ENCODE assay signal across 18 cellular contexts in genomic region chr1:212689196-212689710, GRCh38.
"Had no signal": no experiment of that assay in that cellular context is flagged by ENCODE, and none has a peak within 500 bp of the region (broad histone marks: within the 10 kb centered on the region; RNA-seq: fewer than 3 reads in every experiment).

No MANE protein-coding gene starts in this region.

- H3K4me1 Mint-ChIP-seq: naive B cell had no signal

- H3K4me1 ChIP-seq: foreskin keratinocyte, parathyroid adenoma, prostate gland, right lobe of liver had no signal

- H2AFZ ChIP-seq: parathyroid adenoma had no signal

- H3K36me3 ChIP-seq: prostate gland, right lobe of liver had no signal

- H3K4me3 ChIP-seq: lung, prostate gland, right lobe of liver, thoracic aorta had no signal

- H3K9me3 ChIP-seq: prostate gland, right lobe of liver, thoracic aorta had no signal

- H3K79me2 ChIP-seq: parathyroid adenoma had no signal

- H3K9me3 Mint-ChIP-seq: dendritic cell treated with granulocyte-macrophage colony-stimulating factor and Interleukin-4, amounts not matched to agents 40 ng/mL and 50 ng/mL, for 4 days; naive B cell; nephron progenitor cell; stimulated activated naive B cell treated with anti-CD40 and anti-IgM and Interleukin-4, amounts not matched to agents 10 μg/mL and 1 μg/mL and 100 μg/mL, for 72 hours; stimulated activated naive CD8-positive, alpha-beta T cell treated with anti-CD3 and anti-CD28 coated beads, Interleukin-15, amount 100 ng/mL, for 72 hours had no signal

- H3K27me3 Mint-ChIP-seq: dendritic cell treated with granulocyte-macrophage colony-stimulating factor and Interleukin-4, amounts not matched to agents 40 ng/mL and 50 ng/mL, for 4 days; stimulated activated naive CD8-positive, alpha-beta T cell treated with anti-CD3 and anti-CD28 coated beads, Interleukin-15, amount 100 ng/mL, for 72 hours had no signal

- DNase-seq: erythroblast; foreskin keratinocyte; kidney; left cardiac atrium; left ventricle myocardium superior; mesenchymal stem cell; naive B cell; nephron progenitor cell; right lobe of liver; stimulated activated CD4-positive, alpha-beta T cell treated with anti-CD3 and anti-CD28 coated beads, Interleukin-2, amount 100 ng/mL, for 24 hours; stimulated activated CD4-positive, alpha-beta T cell treated with anti-CD3 and anti-CD28 coated beads, Interleukin-4, amount 100 ng/mL, for 4 hours; stimulated activated naive B cell treated with anti-CD40 and anti-IgM and Interleukin-4, amounts not matched to agents 10 μg/mL and 1 μg/mL and 100 μg/mL, for 72 hours; stimulated activated naive CD8-positive, alpha-beta T cell treated with anti-CD3 and anti-CD28 coated beads, Interleukin-15, amount 100 ng/mL, for 72 hours had no signal

- H3K4me3 Mint-ChIP-seq: dendritic cell treated with granulocyte-macrophage colony-stimulating factor and Interleukin-4, amounts not matched to agents 40 ng/mL and 50 ng/mL, for 4 days; naive B cell; nephron progenitor cell; stimulated activated naive B cell treated with anti-CD40 and anti-IgM and Interleukin-4, amounts not matched to agents 10 μg/mL and 1 μg/mL and 100 μg/mL, for 72 hours; stimulated activated naive CD8-positive, alpha-beta T cell treated with anti-CD3 and anti-CD28 coated beads, Interleukin-15, amount 100 ng/mL, for 72 hours had no signal

- H3K27me3 ChIP-seq: right lobe of liver had no signal

- H3K27ac Mint-ChIP-seq: dendritic cell treated with granulocyte-macrophage colony-stimulating factor and Interleukin-4, amounts not matched to agents 40 ng/mL and 50 ng/mL, for 4 days; naive B cell; nephron progenitor cell; stimulated activated naive B cell treated with anti-CD40 and anti-IgM and Interleukin-4, amounts not matched to agents 10 μg/mL and 1 μg/mL and 100 μg/mL, for 72 hours; stimulated activated naive CD8-positive, alpha-beta T cell treated with anti-CD3 and anti-CD28 coated beads, Interleukin-15, amount 100 ng/mL, for 72 hours had no signal

- H3K9ac ChIP-seq: parathyroid adenoma had no signal

- H3K27ac ChIP-seq: foreskin keratinocyte, parathyroid adenoma, prostate gland, right lobe of liver, thoracic aorta had no signal

- ATAC-seq: foreskin keratinocyte; left cardiac atrium; left ventricle myocardium superior; right lobe of liver; stimulated activated naive B cell treated with anti-CD40 and anti-IgM and Interleukin-4, amounts not matched to agents 10 μg/mL and 1 μg/mL and 100 μg/mL, for 72 hours; stimulated activated naive CD8-positive, alpha-beta T cell treated with anti-CD3 and anti-CD28 coated beads, Interleukin-15, amount 100 ng/mL, for 72 hours had no signal
